In the genomic region with DNA sequence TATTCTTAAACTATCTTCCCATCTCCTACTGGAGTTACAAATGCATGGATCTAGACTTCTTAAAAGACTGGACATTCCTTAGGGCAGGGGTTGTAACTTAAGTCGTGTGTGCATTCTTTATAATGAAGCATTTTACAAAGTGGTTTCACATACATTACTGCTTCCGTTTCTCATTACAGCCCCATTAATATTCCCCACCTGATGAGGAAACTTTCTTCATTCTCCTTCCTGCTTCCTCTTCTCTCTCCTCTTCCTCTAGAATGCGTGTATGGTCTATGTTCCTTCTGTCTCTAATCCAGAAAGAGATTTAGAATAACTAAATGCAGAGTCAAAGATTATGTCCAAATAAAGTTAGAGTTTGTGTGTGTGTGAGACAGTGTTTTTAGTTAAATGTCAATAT, we compare ENCODE assay signal across 10 cellular contexts. TPM values are rescaled to one million over a fixed set of nuclear protein-coding genes. Genes with fewer than 3 reads are reported as not detected.
DNase-seq lines count a peak whose midpoint lies in the region; TF ChIP-seq lines count a peak whose summit lies in the region.
"Had no signal": no experiment of that assay in that cellular context is flagged by ENCODE, and none has a peak within 500 bp of the region (broad histone marks: within the 10 kb centered on the region; RNA-seq: fewer than 3 reads in every experiment).

No MANE protein-coding gene starts in this region.

- H3K9me3 ChIP-seq in SK-N-MC (ENCODE audit: low read depth, low read length): no peaks in the 10 kb centered on the region
- H3K9me3 ChIP-seq in hepatocyte (ENCODE audit: low read depth): no peaks in the 10 kb centered on the region
- no peaks in the 10 kb centered on the region for H3K9me3 ChIP-seq in stomach smooth muscle (ENCODE audit: control insufficient read depth in 2 of 2, low read length in 2 of 2)

- H3K27ac Mint-ChIP-seq in T-helper 2 cell treated with Interferon-gamma antibody and Interleukin-4, amounts not matched to agents 5 μg/mL and 100 μg/mL, for 36 hours: peak overlapping the region; percentile 98

- H3K27me3 Mint-ChIP-seq in T-helper 2 cell treated with Interferon-gamma antibody and Interleukin-4, amounts not matched to agents 5 μg/mL and 100 μg/mL, for 36 hours (ENCODE audit: low read depth): no peaks in the 10 kb centered on the region

- H3K4me3 ChIP-seq in SK-N-MC (no peak overlapping the region), hepatocyte (no peak overlapping the region), stomach smooth muscle (ENCODE audit: low read length in 2 of 2) (no peak overlapping the region)

- no peak overlapping the region for H3K27ac ChIP-seq in SK-N-MC
- H3K27ac ChIP-seq in hepatocyte: peak overlapping the region; percentile 98
- peak overlapping the region; percentile 100 for H3K27ac ChIP-seq in stomach smooth muscle (ENCODE audit: low read length)

- WGBS in hepatocyte (ENCODE audit: low lambda C conversion rate, missing lambda C conversion rate): 82% methylated on average over 3 of the region's 3 CpGs

- H2AFZ ChIP-seq in hepatocyte: no peak overlapping the region

- no peak for DNase-seq in T-helper 2 cell treated with Interferon-gamma antibody and Interleukin-4, amounts not matched to agents 5 μg/mL and 100 μg/mL, for 36 hours (ENCODE audit: low spot score)
- no peak for DNase-seq in T-helper 2 cell
- DNase-seq in SK-N-MC (ENCODE audit: low read depth, low spot score): no peak
- DNase-seq in hepatocyte (ENCODE audit: low spot score): no peak
- no peak for DNase-seq in superior temporal gyrus (ENCODE audit: extremely low spot score)
- DNase-seq in NCI-H1417 treated with DMSO at 0.1 percent for 48 hours (lab: John Stamatoyannopoulos, UW): no peak
- DNase-seq in stimulated activated naive CD4-positive, alpha-beta T cell treated with Interleukin-2 at 50 U/mL for 16 hours (lab: John Stamatoyannopoulos, UW): no peak
- DNase-seq: kidney; NK-92 treated with Interleukin-12 subunit alpha and Interleukin-12 subunit beta, amount 100 ng/mL, for 24 hours had no signal

- H3K36me3 Mint-ChIP-seq in T-helper 2 cell treated with Interferon-gamma antibody and Interleukin-4, amounts not matched to agents 5 μg/mL and 100 μg/mL, for 36 hours (ENCODE audit: low read depth): peaks cover 24% of the 10 kb centered on the region

- no peak for TF ChIP-seq CTCF in hepatocyte (IDR thresholded peaks at IDR 0.05; ENCODE audit: poor library complexity)

- peaks cover 8% of the 10 kb centered on the region for H4K20me1 ChIP-seq in hepatocyte (ENCODE audit: insufficient read depth, poor library complexity, severe bottlenecking)

- H3K4me1 ChIP-seq in hepatocyte (ENCODE audit: insufficient read depth) (peaks cover 24% of the 10 kb centered on the region), stomach smooth muscle (ENCODE audit: control insufficient read depth, insufficient read depth, low read length) (peaks cover 39% of the 10 kb centered on the region)

- H3K79me2 ChIP-seq in hepatocyte: peaks cover 31% of the 10 kb centered on the region

- H3K4me2 ChIP-seq in hepatocyte: peak overlapping the region; percentile 86

- peak overlapping the region; percentile 86 for H3K9ac ChIP-seq in SK-N-MC (ENCODE audit: insufficient read length)
- H3K9ac ChIP-seq in stomach smooth muscle (ENCODE audit: low read length in 2 of 2): peak overlapping the region; percentile 100

- no peaks in the 10 kb centered on the region for H3K27me3 ChIP-seq in hepatocyte
- no peaks in the 10 kb centered on the region for H3K27me3 ChIP-seq in stomach smooth muscle (ENCODE audit: control insufficient read depth in 1 of 2, insufficient read depth in 2 of 2, low read length in 2 of 2)

- H3K36me3 ChIP-seq in SK-N-MC (ENCODE audit: insufficient read depth, low read length): no peaks in the 10 kb centered on the region; the same call in 1 of the 2 replicates
- H3K36me3 ChIP-seq in hepatocyte (replicated peaks; ENCODE audit: insufficient read depth, low read depth): no peaks in the 10 kb centered on the region
- peaks cover 0 to 2% of the 10 kb centered on the region in 2 donors for H3K36me3 ChIP-seq in stomach smooth muscle (ENCODE audit: control insufficient read depth in 2 of 2, insufficient read depth in 2 of 2, low read length in 2 of 2)

- peak overlapping the region; percentile 88 for H3K4me3 Mint-ChIP-seq in T-helper 2 cell treated with Interferon-gamma antibody and Interleukin-4, amounts not matched to agents 5 μg/mL and 100 μg/mL, for 36 hours

- no peaks in the 10 kb centered on the region for H3K9me3 Mint-ChIP-seq in T-helper 2 cell treated with Interferon-gamma antibody and Interleukin-4, amounts not matched to agents 5 μg/mL and 100 μg/mL, for 36 hours

- H3K4me1 Mint-ChIP-seq in T-helper 2 cell treated with Interferon-gamma antibody and Interleukin-4, amounts not matched to agents 5 μg/mL and 100 μg/mL, for 36 hours (ENCODE audit: low read depth): peaks cover 55% of the 10 kb centered on the region

- no peaks in the 10 kb centered on the region for H3K9me2 ChIP-seq in hepatocyte (replicated peaks; ENCODE audit: insufficient read depth)

RNA-seq across cellular contexts. Expression of a gene that starts 1.8 kb away (rescaled TPM):
- total RNA-seq in hepatocyte: 186 and 191 TPM in 2 replicates
- polyA plus RNA-seq in hepatocyte: 189 and 191 TPM in 2 replicates

RNA-seq across cellular contexts. Expression of a gene that starts 58.4 kb away (rescaled TPM):
- 64.2 and 86.5 TPM in 2 replicates for total RNA-seq in hepatocyte
- 78.0 and 80.2 TPM in 2 replicates for polyA plus RNA-seq in hepatocyte
